8 cellular contexts compared by ENCODE assay signal in genomic region chr3:99925584-99925983, GRCh38.
DNase-seq lines count a peak whose midpoint lies in the region; ATAC-seq and TF ChIP-seq lines count a peak whose summit lies in the region.

No MANE protein-coding gene starts in this region.

- peaks cover 17% of the 10 kb centered on the region for H3K4me1 Mint-ChIP-seq in mesothelial cell of epicardium

- H3K9ac ChIP-seq in IMR-90 (ENCODE audit: low read depth, low read length) = no peak overlapping the region

- in situ Hi-C loops in IMR-90 (cut with MboI; ENCODE audit: low sequenced_read_pairs) = no loop called here

- H3K23ac ChIP-seq in IMR-90 (ENCODE audit: low read depth, low read length) = no peak overlapping the region

- no peak overlapping the region for H3K4me3 ChIP-seq in IMR-90 (ENCODE audit: insufficient read depth, low read depth, low read length)

- H3K14ac ChIP-seq in IMR-90 (replicated peaks; ENCODE audit: low read depth, low read length) = 0 out of 2 replicates have a peak overlapping the region, but pooled peaks have one; percentile 5

- H4K5ac ChIP-seq in IMR-90 (ENCODE audit: low read depth, low read length) = no peak overlapping the region

- no peak for TF ChIP-seq RAD21 in IMR-90 (IDR thresholded peaks at IDR 0.05; ENCODE audit: low read length)

- H3K27me3 Mint-ChIP-seq in mesothelial cell of epicardium (ENCODE audit: low read depth) = no peaks in the 10 kb centered on the region

- H4K91ac ChIP-seq in IMR-90 (ENCODE audit: insufficient read depth, low read depth, low read length) = no peak overlapping the region

- intact Hi-C loops in IMR-90 (cut with micrococcal nuclease) = no loop called here

- H2BK120ac ChIP-seq in IMR-90 (ENCODE audit: low read depth, low read length) = peak overlapping the region; percentile 24; the same call in 1 of the 2 replicates

- no peak overlapping the region for H3K56ac ChIP-seq in IMR-90 (ENCODE audit: extremely low read depth, insufficient read depth, low read length)

- DNase-seq in A172 (ENCODE audit: low spot score) = peak; percentile 86
- DNase-seq in IMR-90 = peak; percentile 89
- DNase-seq in astrocyte of the hippocampus (ENCODE audit: low read depth, low spot score) = peak; percentile 67
- peak; percentile 81 for DNase-seq in kidney tubule cell (ENCODE audit: low spot score)
- DNase-seq in mesothelial cell of epicardium (ENCODE audit: low spot score in 2 of 2, unreplicated experiment in 2 of 2) = no peak
- DNase-seq in AML-193 (lab: John Stamatoyannopoulos, UW) = no peak

- H3K36me3 Mint-ChIP-seq in mesothelial cell of epicardium = no peaks in the 10 kb centered on the region

- CTCF ChIA-PET in IMR-90 (lab: Yijun Ruan, JAX) = no interaction called here

- peak overlapping the region; percentile 27; the same call in 1 of the 2 replicates for H2BK20ac ChIP-seq in IMR-90 (ENCODE audit: low read depth, low read length)

- H2BK15ac ChIP-seq in IMR-90 (ENCODE audit: low read depth, low read length) = peak overlapping the region; percentile 42; the same call in 1 of the 3 replicates

- H3K4me2 ChIP-seq in IMR-90 (ENCODE audit: low read depth, low read length) = no peak overlapping the region

- no peaks in the 10 kb centered on the region for H3K36me3 ChIP-seq in IMR-90 (ENCODE audit: control insufficient read depth, insufficient read depth, low read length)

- H3K9me3 ChIP-seq in IMR-90 (ENCODE audit: control insufficient read depth, insufficient read depth, low read length) = no peaks in the 10 kb centered on the region

- no peak overlapping the region for H2AFZ ChIP-seq in IMR-90 (replicated peaks; ENCODE audit: low read length, poor library complexity)

- H3K4me3 Mint-ChIP-seq in mesothelial cell of epicardium = no peak overlapping the region

- peak overlapping the region; percentile 22 for H3K4ac ChIP-seq in IMR-90 (ENCODE audit: low read depth, low read length)

- H2AK9ac ChIP-seq in IMR-90 (replicated peaks; ENCODE audit: low read depth, low read length, poor library complexity) = no peak overlapping the region

- peak; percentile 75 for ATAC-seq in IMR-90 (ENCODE audit: low read depth)
- no peak for ATAC-seq in GM19324 (IDR thresholded peaks at IDR 0.05; ENCODE audit: low FRiP score, unreplicated experiment)
- no peak for ATAC-seq in GM18868 (IDR thresholded peaks at IDR 0.05; ENCODE audit: unreplicated experiment)

- no peak overlapping the region for H3K27ac Mint-ChIP-seq in mesothelial cell of epicardium

- H3K79me1 ChIP-seq in IMR-90 (ENCODE audit: low read depth in 1 of 2, low read length in 2 of 2) = peaks cover 7 to 15% of the 10 kb centered on the region in 2 experiments; a peak in 3 of 4 replicates

- 0 out of 2 replicates have a peak, but pooled peaks cover 3% of the 10 kb centered on the region for H4K20me1 ChIP-seq in IMR-90 (ENCODE audit: insufficient read depth, low read length)

- H3K9me3 Mint-ChIP-seq in mesothelial cell of epicardium = no peaks in the 10 kb centered on the region

- peak overlapping the region; percentile 54 for H2AK5ac ChIP-seq in IMR-90 (ENCODE audit: low read depth, low read length)

- no peak overlapping the region for H2BK5ac ChIP-seq in IMR-90 (ENCODE audit: low read depth, low read length, poor library complexity, severe bottlenecking)

- TF ChIP-seq POLR2A in IMR-90 (IDR thresholded peaks at IDR 0.05; ENCODE audit: low read depth, low read length) = no peak

- H3K9me1 ChIP-seq in IMR-90 (ENCODE audit: insufficient read depth, low read length) = peaks cover 12% of the 10 kb centered on the region

- no TSS peak for BruUV-seq in IMR-90 (replicated peaks; lab: Mats Ljungman, UMichigan)

- peaks cover 8% of the 10 kb centered on the region for H3K4me1 ChIP-seq in IMR-90 (ENCODE audit: control insufficient read depth, insufficient read depth, low read length)

- H4K8ac ChIP-seq in IMR-90 (ENCODE audit: low read depth in 2 of 2, low read length in 2 of 2) = peak overlapping the region in 1 of 2 experiments; percentile 7; a peak in 1 of 4 replicates

- dilution Hi-C loops in IMR-90 (cut with HindIII; ENCODE audit: low sequenced_read_pairs, unreplicated experiment) = no loop called here

- POLR2A ChIA-PET in IMR-90 (lab: Charles Lee; ENCODE audit: unreplicated experiment) = no interaction called here

- no CpG with 5 or more reads among the region's 3 CpGs for WGBS in IMR-90 (ENCODE audit: extremely low coverage in 2 of 2, insufficient read length in 1 of 2), 2 experiments

- no peak for TF ChIP-seq CTCF in IMR-90 (conservative IDR thresholded peaks at IDR 0.05; ENCODE audit: low read depth, low read length)
- no peak for TF ChIP-seq CTCF in mesothelial cell of epicardium (IDR thresholded peaks at IDR 0.05; ENCODE audit: unreplicated experiment)

- H3K27ac ChIP-seq in IMR-90 (ENCODE audit: insufficient read depth, low read length) = no peak overlapping the region

- no peaks in the 10 kb centered on the region for H3K27me3 ChIP-seq in IMR-90 (ENCODE audit: control insufficient read depth, insufficient read depth, low read length)

- H3K18ac ChIP-seq in IMR-90 (ENCODE audit: low read depth, low read length) = no peak overlapping the region

TF ChIP-seq in IMR-90, 13 proteins besides CTCF, POLR2A, EP300 and RAD21:
- TF ChIP-seq CEBPB (IDR thresholded peaks at IDR 0.05; ENCODE audit: low read depth, low read length) (no peak), RFX5 (IDR thresholded peaks at IDR 0.05; ENCODE audit: low read depth, low read length) (no peak), BHLHE40 (IDR thresholded peaks at IDR 0.05; ENCODE audit: low read depth, low read length) (no peak), USF2 (IDR thresholded peaks at IDR 0.05; ENCODE audit: low read depth, low read length) (no peak), RCOR1 (IDR thresholded peaks at IDR 0.05; ENCODE audit: insufficient replicate concordance, low read length) (no peak), MAFK (IDR thresholded peaks at IDR 0.05; ENCODE audit: low read depth, low read length) (no peak), CHD1 (IDR thresholded peaks at IDR 0.05; ENCODE audit: low read depth, low read length) (no peak), SMC3 (IDR thresholded peaks at IDR 0.05; ENCODE audit: low read depth, low read length) (no peak), MAZ (IDR thresholded peaks at IDR 0.05; ENCODE audit: borderline replicate concordance, low read depth, low read length) (no peak), MXI1 (IDR thresholded peaks at IDR 0.05; ENCODE audit: borderline replicate concordance, low read depth, low read length) (no peak), FOS (IDR thresholded peaks at IDR 0.05; ENCODE audit: low read depth, low read length) (no peak)
- TF ChIP-seq, protein P1, sequence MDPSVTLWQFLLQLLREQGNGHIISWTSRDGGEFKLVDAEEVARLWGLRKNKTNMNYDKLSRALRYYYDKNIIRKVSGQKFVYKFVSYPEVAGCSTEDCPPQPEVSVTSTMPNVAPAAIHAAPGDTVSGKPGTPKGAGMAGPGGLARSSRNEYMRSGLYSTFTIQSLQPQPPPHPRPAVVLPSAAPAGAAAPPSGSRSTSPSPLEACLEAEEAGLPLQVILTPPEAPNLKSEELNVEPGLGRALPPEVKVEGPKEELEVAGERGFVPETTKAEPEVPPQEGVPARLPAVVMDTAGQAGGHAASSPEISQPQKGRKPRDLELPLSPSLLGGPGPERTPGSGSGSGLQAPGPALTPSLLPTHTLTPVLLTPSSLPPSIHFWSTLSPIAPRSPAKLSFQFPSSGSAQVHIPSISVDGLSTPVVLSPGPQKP (IDR thresholded peaks at IDR 0.05; ENCODE audit: borderline replicate concordance, low read depth, low read length) = no peak

Comparison
In these comparisons a context has a peak if more than half of its experiments do, and no peak if none do; other contexts are left out.
1. DNase-seq: peak in A172 (single experiment), IMR-90 (single experiment), astrocyte of the hippocampus (single experiment) and kidney tubule cell (single experiment); none in mesothelial cell of epicardium (0 of 2) and AML-193 (0 of 2).